Comparison of ENCODE assay signal across 27 cellular contexts in genomic region chr11:126100681-126101080, GRCh38. TPM values are rescaled to one million over a fixed set of nuclear protein-coding genes. Genes with fewer than 3 reads are reported as not detected.
DNase-seq lines count a peak whose midpoint lies in the region; ATAC-seq, FAIRE-seq and TF ChIP-seq lines count a peak whose summit lies in the region.
"Had no signal": no experiment of that assay in that cellular context is flagged by ENCODE, and none has a peak within 500 bp of the region (broad histone marks: within the 10 kb centered on the region; RNA-seq: fewer than 3 reads in every experiment).

No MANE protein-coding gene starts in this region.

- POLR2A ChIA-PET in H1 (lab: Charles Lee; ENCODE audit: partially characterized antibody): interaction anchor here (1.2 kb wide), 1 partner anchor 14 kb away, joined by 3 read pairs; no protein-coding TSS in a partner anchor

- H3K27ac ChIP-seq in HUES64 (ENCODE audit: low read depth, low read length) (peak overlapping the region; percentile 63), H1 (ENCODE audit: low read depth, low read length) (no peak overlapping the region), spleen (no peak overlapping the region)
- H3K27ac ChIP-seq: A549, RWPE1 had no signal

- H2BK120ac ChIP-seq in H1 (replicated peaks; ENCODE audit: low read depth, low read length): no peak overlapping the region

- no peaks in the 10 kb centered on the region for H3K27me3 ChIP-seq in HUES64 (ENCODE audit: insufficient read depth, low read length)
- no peaks in the 10 kb centered on the region; a peak in 1 of 7 replicates for H3K27me3 ChIP-seq in H1 (replicated peaks in 1 of 4; ENCODE audit: control insufficient read depth in 3 of 4, extremely low read depth in 1 of 4, insufficient read depth in 3 of 4, low read length in 3 of 4)
- peaks cover 0 to 9% (median 0%) of the 10 kb centered on the region in 7 donors for H3K27me3 ChIP-seq in spleen (replicated peaks in 1 of 7)

- peak overlapping the region; percentile 56; the same call in 1 of the 2 replicates for H3K9ac ChIP-seq in HUES64 (ENCODE audit: low read depth, low read length)
- H3K9ac ChIP-seq in H1 (replicated peaks in 1 of 4; ENCODE audit: extremely low read depth in 1 of 4, low read depth in 3 of 4, low read length in 3 of 4): no peak overlapping the region
- H3K9ac ChIP-seq: SK-N-SH had no signal

- 0 out of 2 replicates have a peak overlapping the region, but pooled peaks have one; percentile 4 for H2AFZ ChIP-seq in H1 (ENCODE audit: low read length)

- TF ChIP-seq EP300 in H1 (IDR thresholded peaks at IDR 0.05; ENCODE audit: borderline replicate concordance in 1 of 2, low read depth in 2 of 2, low read length in 2 of 2): no peak

- intact Hi-C loops in spleen (cut with DNase I; ENCODE audit: low total_unique reads): no loop called here

- H3K23me2 ChIP-seq in H1 (ENCODE audit: low read depth, low read length): 0 out of 2 replicates have a peak, but pooled peaks cover 3% of the 10 kb centered on the region

- no peak for FAIRE-seq in H1 (lab: Jason Lieb, UNC)
- FAIRE-seq: A549, D721Med, HepG2 had no signal

- ATAC-seq in GM18861 (IDR thresholded peaks at IDR 0.05; ENCODE audit: unreplicated experiment): no peak
- ATAC-seq: A549, HepG2 had no signal

- peak overlapping the region; percentile 31 for H3K4me3 Mint-ChIP-seq in nephron progenitor cell
- H3K4me3 Mint-ChIP-seq: B cell, CD14-positive monocyte had no signal

- TF ChIP-seq CTCF in H1 (IDR thresholded peaks at IDR 0.05; ENCODE audit: control extremely low read depth in 1 of 3, insufficient read depth in 1 of 3, low read depth in 1 of 3, low read length in 3 of 3): no peak
- TF ChIP-seq CTCF in nephron progenitor cell (IDR thresholded peaks at IDR 0.05): no peak
- TF ChIP-seq CTCF in spleen (IDR thresholded peaks at IDR 0.05 in 8 of 11, conservative IDR thresholded peaks at IDR 0.05 in 3 of 11): no peak
- TF ChIP-seq CTCF in GM13976 (IDR thresholded peaks at IDR 0.05; ENCODE audit: borderline replicate concordance, control extremely low read depth, extremely low read depth, insufficient read depth, missing control alignments): no peak

- peaks cover 47% of the 10 kb centered on the region for H3K4me1 ChIP-seq in HUES64 (ENCODE audit: insufficient read depth, low read length)
- peaks cover 7 to 33% (median 17%) of the 10 kb centered on the region in 4 experiments for H3K4me1 ChIP-seq in H1 (replicated peaks in 1 of 4; ENCODE audit: control insufficient read depth in 3 of 4, insufficient read depth in 4 of 4, low read length in 3 of 4)
- H3K4me1 ChIP-seq in spleen: peaks cover 0 to 7% (median 0%) of the 10 kb centered on the region in 6 donors
- H3K4me1 ChIP-seq: A549, HAP-1 had no signal

- peaks cover 6% of the 10 kb centered on the region for H3K27me3 Mint-ChIP-seq in nephron progenitor cell (ENCODE audit: low read depth, poor library complexity)

- H3K79me1 ChIP-seq in H1 (ENCODE audit: low read depth, low read length): no peaks in the 10 kb centered on the region

- H3K9me3 Mint-ChIP-seq in nephron progenitor cell: no peaks in the 10 kb centered on the region

- peak overlapping the region; percentile 30; the same call in 1 of the 2 replicates for H2BK5ac ChIP-seq in H1 (ENCODE audit: low read depth, low read length)

- H3K79me2 ChIP-seq in H1 (ENCODE audit: control insufficient read depth in 1 of 2, insufficient read depth in 2 of 2, low read length in 2 of 2): no peaks in the 10 kb centered on the region

- no peak overlapping the region for H4K8ac ChIP-seq in H1 (ENCODE audit: extremely low read depth, insufficient read depth, low read length)

- H3K4me1 Mint-ChIP-seq in nephron progenitor cell: peaks cover 89% of the 10 kb centered on the region
- H3K4me1 Mint-ChIP-seq: B cell had no signal

- no peak overlapping the region for H4K91ac ChIP-seq in H1 (replicated peaks; ENCODE audit: insufficient read length, low read length)

- H3K9me3 ChIP-seq in HUES64 (ENCODE audit: insufficient read depth, low read depth, low read length) (no peaks in the 10 kb centered on the region), H1 (ENCODE audit: insufficient read depth in 2 of 2, low read depth in 1 of 2, low read length in 1 of 2) (no peaks in the 10 kb centered on the region), spleen (no peaks in the 10 kb centered on the region)
- H3K9me3 ChIP-seq: A549, HAP-1, SK-N-SH had no signal

- no peak for DNase-seq in H1 (ENCODE audit: low read depth in 1 of 2, low spot score in 2 of 2)
- no peak for DNase-seq in nephron progenitor cell
- peak; percentile 15 for DNase-seq in spleen
- DNase-seq in anterior cingulate cortex (lab: John Stamatoyannopoulos, UW): no peak
- no peak for DNase-seq in NCI-H446 treated with DMSO at 0.1 percent for 48 hours (lab: John Stamatoyannopoulos, UW)
- DNase-seq in GM13976 (ENCODE audit: low spot score): no peak
- DNase-seq: DMS53, EL, GF-D8, KBM-7, NCI-H1092 treated with DMSO at 0.1 percent for 48 hours, NCI-H1436 treated with DMSO at 0.1 percent for 48 hours, NCI-H1930, NCI-H2227 treated with DMSO at 0.1 percent for 48 hours, NCI-H510A treated with DMSO at 0.1 percent for 48 hours, NCI-H748 treated with DMSO at 0.1 percent for 48 hours, SHP77 treated with DMSO at 0.1 percent for 48 hours, SK-N-SH had no signal

- H2BK12ac ChIP-seq in H1 (ENCODE audit: low read depth, low read length): 0 out of 2 replicates have a peak overlapping the region, but pooled peaks have one; percentile 80

- 63% methylated on average over 6 of the region's 6 CpGs for WGBS in HUES64
- 69% methylated on average over 6 of the region's 6 CpGs; no CpG with 5 or more reads in 1 of the 2 experiments for WGBS in H1 (ENCODE audit: extremely low coverage in 1 of 2, insufficient coverage in 1 of 2, insufficient read length in 1 of 2, insufficient replicate concordance in 2 of 2, low coverage in 1 of 2, low lambda C conversion rate in 2 of 2, missing lambda C conversion rate in 1 of 2), 2 experiments
- 71 to 80% (median 76%) methylated on average over 6 of the region's 6 CpGs for WGBS in spleen, 5 donors

- in situ Hi-C loops in GM13976 (cut with MboI; ENCODE audit: low sequenced_read_pairs, unreplicated experiment): no loop called here

- CTCF ChIA-PET in H1 (lab: Charles Lee; ENCODE audit: partially characterized antibody): interaction anchor here (1.2 to 6.4 kb wide), 5 partner anchors 9 to 39 kb away, joined by 3 to 42 read pairs (median 5); partner anchors contain the start of gene CDON

- no peak for TF ChIP-seq POLR2A in H1 (IDR thresholded peaks at IDR 0.05; ENCODE audit: control extremely low read depth in 1 of 2, low read depth in 2 of 2, low read length in 2 of 2)
- TF ChIP-seq POLR2A in spleen (IDR thresholded peaks at IDR 0.05): no peak

- H3K14ac ChIP-seq in H1 (ENCODE audit: insufficient read length): no peak overlapping the region

- H3K4me3 ChIP-seq in HUES64 (ENCODE audit: low read length) (no peak overlapping the region), H1 (ENCODE audit: extremely low read depth in 1 of 4, insufficient read depth in 2 of 4, low read depth in 3 of 4, low read length in 4 of 4) (no peak overlapping the region), spleen (no peak overlapping the region)
- H3K4me3 ChIP-seq: A549, HAP-1 had no signal

- H4K20me1 ChIP-seq in H1 (replicated peaks in 1 of 2; ENCODE audit: control insufficient read depth in 1 of 2, insufficient read depth in 2 of 2, low read length in 2 of 2): no peaks in the 10 kb centered on the region

- peak overlapping the region; percentile 88; the same call in 1 of the 2 replicates for H2BK15ac ChIP-seq in H1 (ENCODE audit: low read length)

- peak overlapping the region; percentile 80; the same call in 1 of the 2 replicates for H2BK20ac ChIP-seq in H1 (ENCODE audit: low read length)

- no peak overlapping the region for H3K4ac ChIP-seq in H1 (replicated peaks; ENCODE audit: insufficient read length, low read depth, low read length)

- no peaks in the 10 kb centered on the region for H3K36me3 Mint-ChIP-seq in nephron progenitor cell (ENCODE audit: low read depth)
- H3K36me3 Mint-ChIP-seq: CD14-positive monocyte had no signal

- H4K5ac ChIP-seq in H1 (ENCODE audit: insufficient read length, low read depth, low read length): peak overlapping the region; percentile 38

- H3K56ac ChIP-seq in H1 (replicated peaks; ENCODE audit: insufficient read length, low read depth, low read length): no peak overlapping the region

- H3K27ac Mint-ChIP-seq in nephron progenitor cell: peak overlapping the region; percentile 77
- H3K27ac Mint-ChIP-seq: B cell had no signal

- no peak overlapping the region for H2AK5ac ChIP-seq in H1 (ENCODE audit: low read depth, low read length)

- H3K36me3 ChIP-seq in HUES64 (ENCODE audit: insufficient read depth, low read length): no peaks in the 10 kb centered on the region
- no peaks in the 10 kb centered on the region for H3K36me3 ChIP-seq in H1 (ENCODE audit: control insufficient read depth in 2 of 4, insufficient read depth in 4 of 4, low read length in 3 of 4)
- no peaks in the 10 kb centered on the region for H3K36me3 ChIP-seq in spleen
- H3K36me3 ChIP-seq: HAP-1 had no signal

- H3K23ac ChIP-seq in H1 (ENCODE audit: insufficient read length): no peak overlapping the region

- TF ChIP-seq RAD21 in H1 (IDR thresholded peaks at IDR 0.05 in 1 of 2, conservative IDR thresholded peaks at IDR 0.05 in 1 of 2; ENCODE audit: low read depth in 2 of 2, low read length in 2 of 2): no peak

- no peak overlapping the region for H3K18ac ChIP-seq in H1 (ENCODE audit: extremely low read depth, low read length)

- H3K4me2 ChIP-seq in H1 (ENCODE audit: insufficient read depth in 1 of 2, low read depth in 2 of 2, low read length in 2 of 2): no peak overlapping the region
- H3K4me2 ChIP-seq: A549, SK-N-SH had no signal

TF ChIP-seq in H1, 55 proteins besides CTCF, POLR2A, EP300 and RAD21 (continues in another document):
- TF ChIP-seq CREB1 (IDR thresholded peaks at IDR 0.05) (no peak), SRF (IDR thresholded peaks at IDR 0.05; ENCODE audit: low read depth, low read length) (no peak), ZNF274 (IDR thresholded peaks at IDR 0.05; ENCODE audit: borderline replicate concordance, extremely low read depth, low read length) (no peak), POLR2AphosphoS5 (IDR thresholded peaks at IDR 0.05; ENCODE audit: low read depth, low read length) (no peak), CHD1 (IDR thresholded peaks at IDR 0.05; ENCODE audit: low read depth, low read length) (no peak)

RNA-seq across cellular contexts. Expression of gene CDON, which starts 38.0 kb away (rescaled TPM):
- 14.9 TPM for polyA plus RNA-seq in HUES64 (2013, experiment 1 of 2)
- polyA plus RNA-seq in HUES64 (2013, experiment 2 of 2): 21.2 TPM
- total RNA-seq in H1 (2021; fragmentation: NEBNext Ultra II Directional; extraction: Animal tissue kit (Norgen Biotek cat#: 25700)): 32.5 and 32.9 TPM in 2 replicates
- polyA plus RNA-seq in H1 (2011; rRNA removed): 11.0 and 11.5 TPM in 2 replicates
- 9.9 TPM for polyA plus RNA-seq in H1 (2011; cell fraction: cytosol; rRNA removed)
- polyA plus RNA-seq in H1 (2011; cell fraction: nucleus; rRNA removed): 17.0 TPM
- polyA plus RNA-seq in H1 (2012, experiment 1 of 2): 8.7 to 16.6 TPM (median 13.3 TPM) in 4 replicates
- 1.1 TPM for polyA plus RNA-seq in H1 (2012, experiment 2 of 2)
- 13.0 TPM for polyA plus RNA-seq in H1 (2013, experiment 1 of 2)
- polyA plus RNA-seq in H1 (2013, experiment 2 of 2): 14.4 TPM
- polyA minus RNA-seq in H1 (2011; rRNA and poly(A)+ RNA removed): 38.4 and 52.2 TPM in 2 replicates
- polyA minus RNA-seq in H1 (2011; cell fraction: cytosol; rRNA and poly(A)+ RNA removed): 25.5 TPM
- 43.3 TPM for polyA minus RNA-seq in H1 (2011; cell fraction: nucleus; rRNA and poly(A)+ RNA removed)
- total RNA-seq in spleen: 1 to 10 TPM; 1.8 to 5.3 (median 3.6) TPM
- polyA plus RNA-seq in spleen: under 1 TPM; 0.30 to 0.58 (median 0.45) TPM
- total RNA-seq: B cell had no signal
- polyA plus RNA-seq: CD14-positive monocyte had no signal
